Comparison of ENCODE assay signal across 31 cellular contexts in the genomic region with DNA sequence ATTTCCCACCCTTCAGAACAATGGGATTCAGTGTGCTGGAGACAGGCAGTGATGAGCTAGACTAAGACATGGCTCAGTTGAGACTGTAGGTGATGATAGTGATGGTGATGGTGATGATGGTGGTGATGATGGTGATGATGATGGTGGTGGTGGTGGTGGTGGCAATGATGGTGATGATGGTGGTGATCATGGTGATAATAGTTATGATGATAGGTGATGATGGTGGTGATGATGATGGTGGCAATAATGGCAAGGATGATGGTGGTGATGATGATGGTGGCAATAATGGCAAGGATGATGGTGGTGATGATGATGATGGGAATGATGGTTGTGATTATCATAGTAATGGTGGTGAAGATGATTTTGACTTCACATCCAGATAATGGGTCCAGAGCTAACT.
"Had no signal": no experiment of that assay in that cellular context is flagged by ENCODE, and none has a peak within 500 bp of the region (broad histone marks: within the 10 kb centered on the region; RNA-seq: fewer than 3 reads in every experiment).

No MANE protein-coding gene starts in this region.

- H3K79me2 ChIP-seq: parathyroid adenoma had no signal

- H3K4me2 ChIP-seq: smooth muscle cell had no signal

- ATAC-seq: naive thymus-derived CD8-positive, alpha-beta T cell; natural killer cell treated with Interleukin-12 subunit alpha and Interleukin-12 subunit beta and Interleukin-15 and Interleukin-18, amount 100 ng/mL, for 72 hours; psoas muscle; right cardiac atrium; sciatic nerve; stimulated activated memory B cell treated with anti-CD40 and anti-IgM and Interleukin-4, amounts not matched to agents 10 μg/mL and 1 μg/mL and 100 μg/mL, for 72 hours; stimulated activated naive CD8-positive, alpha-beta T cell treated with anti-CD3 and anti-CD28 coated beads, Interleukin-15, amount 100 ng/mL, for 72 hours; stimulated activated naive CD8-positive, alpha-beta T cell treated with anti-CD3 and anti-CD28 coated beads, Interleukin-15, Interleukin-2, amounts not matched to agents 100 U/mL and 50 U/mL, for 24 hours; upper lobe of right lung had no signal

- DNase-seq: naive B cell; naive thymus-derived CD8-positive, alpha-beta T cell; nephron progenitor cell; nucleus accumbens; ovary; posterior cingulate gyrus; psoas muscle; right cardiac atrium; spleen; stimulated activated CD4-positive, alpha-beta T cell treated with anti-CD3 and anti-CD28 coated beads, Interleukin-12 subunit alpha, Interleukin-12 subunit beta, amount 100 ng/mL, for 4 hours; stimulated activated CD4-positive, alpha-beta T cell treated with anti-CD3 and anti-CD28 coated beads, Interleukin-1b, Interleukin-23, amount 100 ng/mL, for 48 hours; stimulated activated CD4-positive, alpha-beta T cell treated with anti-CD3 and anti-CD28 coated beads, Interleukin-4, amount 100 ng/mL, for 1 hour; stimulated activated CD4-positive, alpha-beta T cell treated with anti-CD3 and anti-CD28 coated beads, Interleukin-4, amount 100 ng/mL, for 4 hours; stimulated activated CD8-positive, alpha-beta memory T cell treated with anti-CD3 and anti-CD28 coated beads, Interleukin-4, amount 100 ng/mL, for 48 hours; stimulated activated naive CD4-positive, alpha-beta T cell; stimulated activated naive CD8-positive, alpha-beta T cell treated with anti-CD3 and anti-CD28 coated beads, Interleukin-15, amount 100 ng/mL, for 72 hours; stimulated activated naive CD8-positive, alpha-beta T cell treated with anti-CD3 and anti-CD28 coated beads, Interleukin-15, Interleukin-2, amounts not matched to agents 100 U/mL and 50 U/mL, for 24 hours; substantia nigra; testis; tibial artery; transverse colon; upper lobe of right lung had no signal

- H3K27ac ChIP-seq: neutrophil, ovary, parathyroid adenoma, psoas muscle, skin epidermis, spleen, suprapubic skin, testis, tibial artery, transverse colon, upper lobe of right lung, vagina had no signal

- H3K9ac ChIP-seq: parathyroid adenoma had no signal

- H3K4me1 ChIP-seq: parathyroid adenoma, psoas muscle, spleen, suprapubic skin, testis, transverse colon, upper lobe of right lung had no signal

- H3K36me3 ChIP-seq: neutrophil, ovary, spleen, suprapubic skin, tibial artery, transverse colon, upper lobe of right lung, vagina had no signal

- H3K4me3 ChIP-seq: ovary, psoas muscle, skin epidermis, smooth muscle cell, spleen, suprapubic skin, testis, tibial artery, transverse colon, upper lobe of right lung, vagina had no signal

- H3K27me3 ChIP-seq: ovary, suprapubic skin, testis, tibial artery, transverse colon, upper lobe of right lung, vagina had no signal

- H3K9me3 ChIP-seq: neutrophil, ovary, suprapubic skin, testis, transverse colon, upper lobe of right lung, vagina had no signal

- H2AFZ ChIP-seq: parathyroid adenoma had no signal
